8 cellular contexts compared by ENCODE assay signal in genomic region chr6:152271681-152272464, GRCh38.
DNase-seq lines count a peak whose midpoint lies in the region; ATAC-seq, FAIRE-seq and TF ChIP-seq lines count a peak whose summit lies in the region.

No MANE protein-coding gene starts in this region.

- no peaks in the 10 kb centered on the region for H3K9me3 ChIP-seq in CD4-positive, alpha-beta memory T cell (ENCODE audit: control insufficient read depth in 1 of 2, low read length in 2 of 2)
- H3K9me3 ChIP-seq in keratinocyte (ENCODE audit: control insufficient read depth, low read depth, low read length), result no peaks in the 10 kb centered on the region

- CTCF ChIA-PET in CD4-positive, alpha-beta memory T cell (lab: Charles Lee; ENCODE audit: partially characterized antibody), result interaction anchor here (1.2 to 2.4 kb wide), 3 partner anchors 67 to 581 kb away, joined by 3 to 9 read pairs (median 8); no protein-coding TSS in a partner anchor

- dilution Hi-C loops in keratinocyte (cut with MboI; ENCODE audit: extremely low pct_ligation_motif_present, low sequenced_read_pairs), result no loop called here

- no peak for DNase-seq in CD4-positive, alpha-beta memory T cell
- DNase-seq in SK-MEL-5 (ENCODE audit: low read depth, low spot score) (peak; percentile 0), keratinocyte (ENCODE audit: low read depth, low spot score) (peak; percentile 75), retina (no peak)
- DNase-seq in stimulated activated CD4-positive, alpha-beta T cell treated with anti-CD3 and anti-CD28 coated beads, Interleukin-2, amount 100 ng/mL, for 48 hours, result no peak

- H3K9me3 Mint-ChIP-seq in CD4-positive, alpha-beta memory T cell, result no peaks in the 10 kb centered on the region

- H4K20me1 ChIP-seq in keratinocyte (ENCODE audit: control insufficient read depth, extremely low read depth, insufficient read depth, low read length), result no peaks in the 10 kb centered on the region

- H2AFZ ChIP-seq in keratinocyte (ENCODE audit: control insufficient read depth, low read length), result peak overlapping the region; percentile 65

- H3K36me3 Mint-ChIP-seq in CD4-positive, alpha-beta memory T cell, result peaks cover 28 to 63% of the 10 kb centered on the region in 2 donors

- no peak overlapping the region for H3K4me3 ChIP-seq in CD4-positive, alpha-beta memory T cell (ENCODE audit: low read length in 2 of 2)
- no peak overlapping the region for H3K4me3 ChIP-seq in keratinocyte (ENCODE audit: control insufficient read depth in 2 of 3, extremely low read depth in 1 of 3, insufficient read depth in 2 of 3, low read depth in 1 of 3, low read length in 3 of 3)

- peak overlapping the region; percentile 3 for H3K9ac ChIP-seq in keratinocyte (ENCODE audit: control insufficient read depth, extremely low read depth, insufficient read depth, low read length)

- no peaks in the 10 kb centered on the region for H3K4me1 Mint-ChIP-seq in CD4-positive, alpha-beta memory T cell

- H3K4me3 Mint-ChIP-seq in CD4-positive, alpha-beta memory T cell, result no peak overlapping the region

- H3K79me2 ChIP-seq in keratinocyte (ENCODE audit: control insufficient read depth, insufficient read depth, low read length), result no peaks in the 10 kb centered on the region

- ATAC-seq in GM21717 (IDR thresholded peaks at IDR 0.05; ENCODE audit: unreplicated experiment) (peak; percentile 60), HG02970 (IDR thresholded peaks at IDR 0.05; ENCODE audit: low FRiP score, unreplicated experiment) (no peak), GM21367 (IDR thresholded peaks at IDR 0.05; ENCODE audit: unreplicated experiment) (no peak)

- no peak for TF ChIP-seq CTCF in keratinocyte (optimal IDR thresholded peaks at IDR 0.05 in 1 of 3, IDR thresholded peaks at IDR 0.05 in 1 of 3, conservative IDR thresholded peaks at IDR 0.05 in 1 of 3; ENCODE audit: extremely low read depth in 1 of 3, insufficient read depth in 2 of 3, low read length in 3 of 3)

- no peaks in the 10 kb centered on the region for H3K9me1 ChIP-seq in keratinocyte (ENCODE audit: control insufficient read depth, extremely low read depth, insufficient read depth, low read length)

- in situ Hi-C loops in SK-MEL-5 (cut with HindIII; ENCODE audit: low pct_unique_long_range_greater_than_20kb, low sequenced_read_pairs), result no loop called here

- peak overlapping the region; percentile 62 for H3K4me2 ChIP-seq in keratinocyte (ENCODE audit: control insufficient read depth, extremely low read depth, insufficient read depth, low read depth, low read length)

- intact Hi-C loops in CD4-positive, alpha-beta memory T cell (cut with micrococcal nuclease), result no loop called here

- H3K27me3 ChIP-seq in CD4-positive, alpha-beta memory T cell (ENCODE audit: insufficient read depth, low read length), result no peaks in the 10 kb centered on the region
- H3K27me3 ChIP-seq in keratinocyte (ENCODE audit: control insufficient read depth, extremely low read depth, insufficient read depth, low read length), result no peaks in the 10 kb centered on the region

- peak overlapping the region in 6 of 7 donors; percentile 21 to 81 (median 68) for H3K27ac Mint-ChIP-seq in CD4-positive, alpha-beta memory T cell

- POLR2A ChIA-PET in CD4-positive, alpha-beta memory T cell (lab: Charles Lee; ENCODE audit: partially characterized antibody), result no interaction called here

- H3K4me1 ChIP-seq in CD4-positive, alpha-beta memory T cell (ENCODE audit: insufficient read depth, low read length), result no peaks in the 10 kb centered on the region
- peaks cover 41% of the 10 kb centered on the region for H3K4me1 ChIP-seq in keratinocyte (ENCODE audit: control insufficient read depth, extremely low read depth, insufficient read depth, low read length)

- H3K36me3 ChIP-seq in CD4-positive, alpha-beta memory T cell (ENCODE audit: insufficient read depth, low read length), result peaks cover 36% of the 10 kb centered on the region
- no peaks in the 10 kb centered on the region for H3K36me3 ChIP-seq in keratinocyte (ENCODE audit: control insufficient read depth in 2 of 2, extremely low read depth in 1 of 2, insufficient read depth in 2 of 2, low read length in 2 of 2)

- H3K27me3 Mint-ChIP-seq in CD4-positive, alpha-beta memory T cell, result no peaks in the 10 kb centered on the region

- no peak overlapping the region for H3K27ac ChIP-seq in CD4-positive, alpha-beta memory T cell (ENCODE audit: low read depth, low read length)
- H3K27ac ChIP-seq in keratinocyte (ENCODE audit: control insufficient read depth, insufficient read depth, low read length), result peak overlapping the region; percentile 60

- FAIRE-seq in keratinocyte (lab: Jason Lieb, UNC), result peak; percentile 86

Comparison
In these comparisons a context has a peak if more than half of its experiments do, and no peak if none do; other contexts are left out.
1. DNase-seq: peak in SK-MEL-5 (single experiment) and keratinocyte (single experiment); none in CD4-positive, alpha-beta memory T cell (0 of 5), stimulated activated CD4-positive, alpha-beta T cell treated with anti-CD3 and anti-CD28 coated beads, Interleukin-2, amount 100 ng/mL, for 48 hours (0 of 2) and retina (single experiment).